In the genomic region with DNA sequence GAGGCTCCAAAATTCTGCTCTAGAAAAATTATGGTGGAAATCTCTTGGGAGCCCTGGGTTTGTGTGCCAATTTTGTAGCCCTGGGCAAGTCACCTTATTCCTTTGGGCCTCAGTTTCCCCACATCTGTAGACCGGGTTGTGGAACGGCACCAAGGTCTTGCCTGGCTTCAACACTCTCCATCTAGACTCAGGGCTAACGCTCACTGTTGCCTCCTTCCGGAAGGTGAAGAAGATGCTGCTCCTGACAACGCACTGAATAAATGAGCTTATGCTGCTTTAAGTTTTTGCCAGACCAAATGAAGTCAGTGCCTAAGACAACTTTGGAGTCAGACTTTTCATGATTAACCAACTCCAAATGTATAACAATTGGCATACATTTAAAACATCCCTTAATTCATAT, we compare ENCODE assay signal across 1 cellular context.
TF ChIP-seq lines count a peak whose summit lies in the region.

No MANE protein-coding gene starts in this region.

TF ChIP-seq in GM23338, 12 proteins besides CTCF, POLR2A, EP300 and RAD21 (continued from another document):
- TF ChIP-seq ZNF462 (CRISPR knock-in tag; IDR thresholded peaks at IDR 0.05) = no peak
- TF ChIP-seq JUNB (IDR thresholded peaks at IDR 0.05; ENCODE audit: unreplicated experiment) = no peak
- no peak for TF ChIP-seq REST (IDR thresholded peaks at IDR 0.05; ENCODE audit: unreplicated experiment)
- TF ChIP-seq POLR2AphosphoS5 (IDR thresholded peaks at IDR 0.05; ENCODE audit: low read depth) = no peak
- TF ChIP-seq ZNF331 (CRISPR knock-in tag; IDR thresholded peaks at IDR 0.05; ENCODE audit: low read depth) = no peak
- no peak for TF ChIP-seq NANOG (IDR thresholded peaks at IDR 0.05; ENCODE audit: borderline replicate concordance)
